In the genomic region with DNA sequence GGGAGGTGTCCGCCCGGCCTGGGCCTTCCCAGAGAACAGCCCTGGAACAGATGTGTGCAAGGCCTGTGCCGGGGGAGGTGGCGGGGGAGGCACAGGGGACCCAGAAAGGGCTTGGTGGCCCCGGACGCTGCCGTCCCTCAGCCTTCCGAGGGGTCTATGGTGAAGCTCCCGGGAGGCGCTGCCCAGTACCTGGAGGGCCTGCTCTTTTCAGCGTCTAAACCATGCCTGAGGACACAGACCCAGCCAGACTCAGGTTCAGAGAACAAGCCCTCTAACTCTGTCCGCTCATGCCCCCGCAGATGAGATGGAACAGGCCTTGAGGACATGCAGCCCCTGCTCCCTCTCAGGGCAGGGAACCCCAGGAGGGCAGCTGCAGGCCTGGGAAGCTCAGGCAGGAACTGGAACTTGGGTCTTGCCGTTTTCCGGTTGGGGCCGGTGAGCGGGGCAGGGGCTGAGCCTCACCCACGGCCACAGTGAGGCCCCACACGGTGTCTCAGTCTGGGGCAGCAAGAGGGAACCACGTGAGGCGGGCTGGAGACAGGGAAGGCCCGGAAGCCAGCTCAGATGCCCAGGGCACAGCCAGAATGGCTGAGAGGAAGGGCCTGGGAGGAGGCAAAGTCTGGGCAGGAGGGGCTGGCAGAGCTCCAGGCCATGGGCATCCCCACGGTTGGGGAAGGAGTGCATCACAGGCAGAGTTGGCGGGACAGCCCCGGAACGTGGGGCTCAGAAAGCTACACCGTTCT, we compare ENCODE assay signal across 2 cellular contexts.
TF ChIP-seq lines count a peak whose summit lies in the region.

No MANE protein-coding gene starts in this region.

TF ChIP-seq in SK-N-SH, 30 proteins besides CTCF, POLR2A, EP300 and RAD21:
- TF ChIP-seq, protein P1, sequence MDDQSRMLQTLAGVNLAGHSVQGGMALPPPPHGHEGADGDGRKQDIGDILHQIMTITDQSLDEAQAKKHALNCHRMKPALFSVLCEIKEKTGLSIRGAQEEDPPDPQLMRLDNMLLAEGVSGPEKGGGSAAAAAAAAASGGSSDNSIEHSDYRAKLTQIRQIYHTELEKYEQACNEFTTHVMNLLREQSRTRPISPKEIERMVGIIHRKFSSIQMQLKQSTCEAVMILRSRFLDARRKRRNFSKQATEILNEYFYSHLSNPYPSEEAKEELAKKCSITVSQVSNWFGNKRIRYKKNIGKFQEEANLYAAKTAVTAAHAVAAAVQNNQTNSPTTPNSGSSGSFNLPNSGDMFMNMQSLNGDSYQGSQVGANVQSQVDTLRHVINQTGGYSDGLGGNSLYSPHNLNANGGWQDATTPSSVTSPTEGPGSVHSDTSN (IDR thresholded peaks at IDR 0.05) = peak; percentile 55; the same call in 1 of the 2 replicates
- no peak for TF ChIP-seq NRF1 (IDR thresholded peaks at IDR 0.05; ENCODE audit: low read depth, low read length)
- TF ChIP-seq FOXM1 (IDR thresholded peaks at IDR 0.05; ENCODE audit: low read depth) = no peak
- no peak for TF ChIP-seq EZH2phosphoT487 (IDR thresholded peaks at IDR 0.05; ENCODE audit: borderline replicate concordance, low read depth)
- TF ChIP-seq POLR2AphosphoS5 (IDR thresholded peaks at IDR 0.05; ENCODE audit: low read depth, low read length) = peak; percentile 59
- peak; percentile 56; the same call in 1 of the 2 replicates for TF ChIP-seq SIN3A (IDR thresholded peaks at IDR 0.05; ENCODE audit: borderline replicate concordance, low read depth, low read length)
- TF ChIP-seq SMC3 (IDR thresholded peaks at IDR 0.05; ENCODE audit: low read depth, low read length) = no peak
- TF ChIP-seq, protein P2, sequence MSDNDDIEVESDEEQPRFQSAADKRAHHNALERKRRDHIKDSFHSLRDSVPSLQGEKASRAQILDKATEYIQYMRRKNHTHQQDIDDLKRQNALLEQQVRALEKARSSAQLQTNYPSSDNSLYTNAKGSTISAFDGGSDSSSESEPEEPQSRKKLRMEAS (IDR thresholded peaks at IDR 0.05; ENCODE audit: low read depth) = peak; percentile 89
- TF ChIP-seq YY1 (IDR thresholded peaks at IDR 0.05; ENCODE audit: low read depth) = no peak
- TF ChIP-seq, protein P3, sequence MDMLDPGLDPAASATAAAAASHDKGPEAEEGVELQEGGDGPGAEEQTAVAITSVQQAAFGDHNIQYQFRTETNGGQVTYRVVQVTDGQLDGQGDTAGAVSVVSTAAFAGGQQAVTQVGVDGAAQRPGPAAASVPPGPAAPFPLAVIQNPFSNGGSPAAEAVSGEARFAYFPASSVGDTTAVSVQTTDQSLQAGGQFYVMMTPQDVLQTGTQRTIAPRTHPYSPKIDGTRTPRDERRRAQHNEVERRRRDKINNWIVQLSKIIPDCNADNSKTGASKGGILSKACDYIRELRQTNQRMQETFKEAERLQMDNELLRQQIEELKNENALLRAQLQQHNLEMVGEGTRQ (IDR thresholded peaks at IDR 0.05; ENCODE audit: borderline replicate concordance, low read depth, low read length) = no peak
- peak; percentile 34; the same call in 1 of the 2 replicates for TF ChIP-seq GABPA (IDR thresholded peaks at IDR 0.05; ENCODE audit: low read depth)
- peak; percentile 83 for TF ChIP-seq NFIC (IDR thresholded peaks at IDR 0.05; ENCODE audit: borderline replicate concordance)
- TF ChIP-seq FOSL2 (IDR thresholded peaks at IDR 0.05; ENCODE audit: borderline replicate concordance, low read depth) = peak; percentile 13; the same call in 1 of the 2 replicates
- TF ChIP-seq, protein P4, sequence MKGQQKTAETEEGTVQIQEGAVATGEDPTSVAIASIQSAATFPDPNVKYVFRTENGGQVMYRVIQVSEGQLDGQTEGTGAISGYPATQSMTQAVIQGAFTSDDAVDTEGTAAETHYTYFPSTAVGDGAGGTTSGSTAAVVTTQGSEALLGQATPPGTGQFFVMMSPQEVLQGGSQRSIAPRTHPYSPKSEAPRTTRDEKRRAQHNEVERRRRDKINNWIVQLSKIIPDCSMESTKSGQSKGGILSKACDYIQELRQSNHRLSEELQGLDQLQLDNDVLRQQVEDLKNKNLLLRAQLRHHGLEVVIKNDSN (IDR thresholded peaks at IDR 0.05; ENCODE audit: borderline replicate concordance, low read depth) = peak; percentile 83
- peak; percentile 52; the same call in 1 of the 2 replicates for TF ChIP-seq ELF1 (IDR thresholded peaks at IDR 0.05)
TF ChIP-seq in SK-N-SH: peak in this region for 9.

TF ChIP-seq in HepG2, 621 proteins besides CTCF, POLR2A, EP300 and RAD21 (continues in another document):
- TF ChIP-seq TBX3 (IDR thresholded peaks at IDR 0.05; ENCODE audit: borderline replicate concordance) = no peak
- no peak; the same call in 1 of the 2 replicates for TF ChIP-seq ZNF383 (CRISPR knock-in tag; IDR thresholded peaks at IDR 0.05; ENCODE audit: borderline replicate concordance)
- TF ChIP-seq ARNT (IDR thresholded peaks at IDR 0.05) = no peak
- no peak for TF ChIP-seq SPEN (CRISPR knock-in tag; IDR thresholded peaks at IDR 0.05; ENCODE audit: low read depth)
- TF ChIP-seq RBM39 (IDR thresholded peaks at IDR 0.05; ENCODE audit: low read depth, low read length, poor library complexity, severe bottlenecking) = peak; percentile 89
- TF ChIP-seq, protein P5, sequence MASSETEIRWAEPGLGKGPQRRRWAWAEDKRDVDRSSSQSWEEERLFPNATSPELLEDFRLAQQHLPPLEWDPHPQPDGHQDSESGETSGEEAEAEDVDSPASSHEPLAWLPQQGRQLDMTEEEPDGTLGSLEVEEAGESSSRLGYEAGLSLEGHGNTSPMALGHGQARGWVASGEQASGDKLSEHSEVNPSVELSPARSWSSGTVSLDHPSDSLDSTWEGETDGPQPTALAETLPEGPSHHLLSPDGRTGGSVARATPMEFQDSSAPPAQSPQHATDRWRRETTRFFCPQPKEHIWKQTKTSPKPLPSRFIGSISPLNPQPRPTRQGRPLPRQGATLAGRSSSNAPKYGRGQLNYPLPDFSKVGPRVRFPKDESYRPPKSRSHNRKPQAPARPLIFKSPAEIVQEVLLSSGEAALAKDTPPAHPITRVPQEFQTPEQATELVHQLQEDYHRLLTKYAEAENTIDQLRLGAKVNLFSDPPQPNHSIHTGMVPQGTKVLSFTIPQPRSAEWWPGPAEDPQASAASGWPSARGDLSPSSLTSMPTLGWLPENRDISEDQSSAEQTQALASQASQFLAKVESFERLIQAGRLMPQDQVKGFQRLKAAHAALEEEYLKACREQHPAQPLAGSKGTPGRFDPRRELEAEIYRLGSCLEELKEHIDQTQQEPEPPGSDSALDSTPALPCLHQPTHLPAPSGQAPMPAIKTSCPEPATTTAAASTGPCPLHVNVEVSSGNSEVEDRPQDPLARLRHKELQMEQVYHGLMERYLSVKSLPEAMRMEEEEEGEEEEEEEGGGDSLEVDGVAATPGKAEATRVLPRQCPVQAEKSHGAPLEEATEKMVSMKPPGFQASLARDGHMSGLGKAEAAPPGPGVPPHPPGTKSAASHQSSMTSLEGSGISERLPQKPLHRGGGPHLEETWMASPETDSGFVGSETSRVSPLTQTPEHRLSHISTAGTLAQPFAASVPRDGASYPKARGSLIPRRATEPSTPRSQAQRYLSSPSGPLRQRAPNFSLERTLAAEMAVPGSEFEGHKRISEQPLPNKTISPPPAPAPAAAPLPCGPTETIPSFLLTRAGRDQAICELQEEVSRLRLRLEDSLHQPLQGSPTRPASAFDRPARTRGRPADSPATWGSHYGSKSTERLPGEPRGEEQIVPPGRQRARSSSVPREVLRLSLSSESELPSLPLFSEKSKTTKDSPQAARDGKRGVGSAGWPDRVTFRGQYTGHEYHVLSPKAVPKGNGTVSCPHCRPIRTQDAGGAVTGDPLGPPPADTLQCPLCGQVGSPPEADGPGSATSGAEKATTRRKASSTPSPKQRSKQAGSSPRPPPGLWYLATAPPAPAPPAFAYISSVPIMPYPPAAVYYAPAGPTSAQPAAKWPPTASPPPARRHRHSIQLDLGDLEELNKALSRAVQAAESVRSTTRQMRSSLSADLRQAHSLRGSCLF (CRISPR knock-in tag; IDR thresholded peaks at IDR 0.05; ENCODE audit: borderline replicate concordance) = 0 out of 2 replicates have a peak, but pooled peaks have one; percentile 21
- TF ChIP-seq NCOR1 (IDR thresholded peaks at IDR 0.05; ENCODE audit: borderline replicate concordance, low read length) = 0 out of 2 replicates have a peak, but pooled peaks have one; percentile 32
- TF ChIP-seq MAFF (IDR thresholded peaks at IDR 0.05; ENCODE audit: low read depth, low read length) = no peak
- no peak for TF ChIP-seq ZNF75D (CRISPR knock-in tag; IDR thresholded peaks at IDR 0.05; ENCODE audit: borderline replicate concordance)
- peak; percentile 19; the same call in 1 of the 2 replicates for TF ChIP-seq PRMT3 (CRISPR knock-in tag; IDR thresholded peaks at IDR 0.05; ENCODE audit: borderline replicate concordance, low read depth)
- no peak for TF ChIP-seq ZSCAN31 (CRISPR knock-in tag; IDR thresholded peaks at IDR 0.05; ENCODE audit: low read depth)
- TF ChIP-seq PCBP1 (IDR thresholded peaks at IDR 0.05; ENCODE audit: borderline replicate concordance, low read depth, low read length) = peak; percentile 8; the same call in 1 of the 2 replicates
- TF ChIP-seq NFE2 (CRISPR knock-in tag; IDR thresholded peaks at IDR 0.05) = no peak
- TF ChIP-seq, protein P6, sequence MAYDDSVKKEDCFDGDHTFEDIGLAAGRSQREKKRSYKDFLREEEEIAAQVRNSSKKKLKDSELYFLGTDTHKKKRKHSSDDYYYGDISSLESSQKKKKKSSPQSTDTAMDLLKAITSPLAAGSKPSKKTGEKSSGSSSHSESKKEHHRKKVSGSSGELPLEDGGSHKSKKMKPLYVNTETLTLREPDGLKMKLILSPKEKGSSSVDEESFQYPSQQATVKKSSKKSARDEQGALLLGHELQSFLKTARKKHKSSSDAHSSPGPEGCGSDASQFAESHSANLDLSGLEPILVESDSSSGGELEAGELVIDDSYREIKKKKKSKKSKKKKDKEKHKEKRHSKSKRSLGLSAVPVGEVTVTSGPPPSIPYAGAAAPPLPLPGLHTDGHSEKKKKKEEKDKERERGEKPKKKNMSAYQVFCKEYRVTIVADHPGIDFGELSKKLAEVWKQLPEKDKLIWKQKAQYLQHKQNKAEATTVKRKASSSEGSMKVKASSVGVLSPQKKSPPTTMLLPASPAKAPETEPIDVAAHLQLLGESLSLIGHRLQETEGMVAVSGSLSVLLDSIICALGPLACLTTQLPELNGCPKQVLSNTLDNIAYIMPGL (CRISPR knock-in tag; IDR thresholded peaks at IDR 0.05; ENCODE audit: borderline replicate concordance in 1 of 2, low read depth in 1 of 2) = peak; percentile 31 to 40
- no peak for TF ChIP-seq FOXA1 (IDR thresholded peaks at IDR 0.05)
- TF ChIP-seq FOXA1 (CRISPR knock-in tag; IDR thresholded peaks at IDR 0.05) = peak; percentile 43; the same call in 1 of the 2 replicates
- TF ChIP-seq, protein P7, sequence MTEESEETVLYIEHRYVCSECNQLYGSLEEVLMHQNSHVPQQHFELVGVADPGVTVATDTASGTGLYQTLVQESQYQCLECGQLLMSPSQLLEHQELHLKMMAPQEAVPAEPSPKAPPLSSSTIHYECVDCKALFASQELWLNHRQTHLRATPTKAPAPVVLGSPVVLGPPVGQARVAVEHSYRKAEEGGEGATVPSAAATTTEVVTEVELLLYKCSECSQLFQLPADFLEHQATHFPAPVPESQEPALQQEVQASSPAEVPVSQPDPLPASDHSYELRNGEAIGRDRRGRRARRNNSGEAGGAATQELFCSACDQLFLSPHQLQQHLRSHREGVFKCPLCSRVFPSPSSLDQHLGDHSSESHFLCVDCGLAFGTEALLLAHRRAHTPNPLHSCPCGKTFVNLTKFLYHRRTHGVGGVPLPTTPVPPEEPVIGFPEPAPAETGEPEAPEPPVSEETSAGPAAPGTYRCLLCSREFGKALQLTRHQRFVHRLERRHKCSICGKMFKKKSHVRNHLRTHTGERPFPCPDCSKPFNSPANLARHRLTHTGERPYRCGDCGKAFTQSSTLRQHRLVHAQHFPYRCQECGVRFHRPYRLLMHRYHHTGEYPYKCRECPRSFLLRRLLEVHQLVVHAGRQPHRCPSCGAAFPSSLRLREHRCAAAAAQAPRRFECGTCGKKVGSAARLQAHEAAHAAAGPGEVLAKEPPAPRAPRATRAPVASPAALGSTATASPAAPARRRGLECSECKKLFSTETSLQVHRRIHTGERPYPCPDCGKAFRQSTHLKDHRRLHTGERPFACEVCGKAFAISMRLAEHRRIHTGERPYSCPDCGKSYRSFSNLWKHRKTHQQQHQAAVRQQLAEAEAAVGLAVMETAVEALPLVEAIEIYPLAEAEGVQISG (CRISPR knock-in tag; IDR thresholded peaks at IDR 0.05) = peak; percentile 51
- TF ChIP-seq NR1H2 (CRISPR knock-in tag; IDR thresholded peaks at IDR 0.05; ENCODE audit: borderline replicate concordance, low read depth) = 0 out of 2 replicates have a peak, but pooled peaks have one; percentile 11
- peak; percentile 57; the same call in 1 of the 2 replicates for TF ChIP-seq ZNF274 (CRISPR knock-in tag; IDR thresholded peaks at IDR 0.05)
- TF ChIP-seq REPIN1 (CRISPR knock-in tag; IDR thresholded peaks at IDR 0.05; ENCODE audit: borderline replicate concordance, low read depth) = no peak; the same call in 1 of the 2 replicates
- TF ChIP-seq ZNF7 (CRISPR knock-in tag; IDR thresholded peaks at IDR 0.05) = peak; percentile 10; the same call in 1 of the 2 replicates
- TF ChIP-seq ZNF207 (IDR thresholded peaks at IDR 0.05; ENCODE audit: borderline replicate concordance) = no peak
- TF ChIP-seq TP53 (CRISPR knock-in tag; conservative IDR thresholded peaks at IDR 0.05) = peak; percentile 85; the same call in 1 of the 2 replicates
- TF ChIP-seq, protein P8, sequence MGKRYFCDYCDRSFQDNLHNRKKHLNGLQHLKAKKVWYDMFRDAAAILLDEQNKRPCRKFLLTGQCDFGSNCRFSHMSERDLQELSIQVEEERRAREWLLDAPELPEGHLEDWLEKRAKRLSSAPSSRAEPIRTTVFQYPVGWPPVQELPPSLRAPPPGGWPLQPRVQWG (CRISPR knock-in tag; IDR thresholded peaks at IDR 0.05; ENCODE audit: borderline replicate concordance, low read depth) = 0 out of 2 replicates have a peak, but pooled peaks have one; percentile 76
- TF ChIP-seq GZF1 (CRISPR knock-in tag; IDR thresholded peaks at IDR 0.05) = no peak
- TF ChIP-seq ZNF775 (CRISPR knock-in tag; IDR thresholded peaks at IDR 0.05; ENCODE audit: borderline replicate concordance) = no peak
- TF ChIP-seq, protein P9, sequence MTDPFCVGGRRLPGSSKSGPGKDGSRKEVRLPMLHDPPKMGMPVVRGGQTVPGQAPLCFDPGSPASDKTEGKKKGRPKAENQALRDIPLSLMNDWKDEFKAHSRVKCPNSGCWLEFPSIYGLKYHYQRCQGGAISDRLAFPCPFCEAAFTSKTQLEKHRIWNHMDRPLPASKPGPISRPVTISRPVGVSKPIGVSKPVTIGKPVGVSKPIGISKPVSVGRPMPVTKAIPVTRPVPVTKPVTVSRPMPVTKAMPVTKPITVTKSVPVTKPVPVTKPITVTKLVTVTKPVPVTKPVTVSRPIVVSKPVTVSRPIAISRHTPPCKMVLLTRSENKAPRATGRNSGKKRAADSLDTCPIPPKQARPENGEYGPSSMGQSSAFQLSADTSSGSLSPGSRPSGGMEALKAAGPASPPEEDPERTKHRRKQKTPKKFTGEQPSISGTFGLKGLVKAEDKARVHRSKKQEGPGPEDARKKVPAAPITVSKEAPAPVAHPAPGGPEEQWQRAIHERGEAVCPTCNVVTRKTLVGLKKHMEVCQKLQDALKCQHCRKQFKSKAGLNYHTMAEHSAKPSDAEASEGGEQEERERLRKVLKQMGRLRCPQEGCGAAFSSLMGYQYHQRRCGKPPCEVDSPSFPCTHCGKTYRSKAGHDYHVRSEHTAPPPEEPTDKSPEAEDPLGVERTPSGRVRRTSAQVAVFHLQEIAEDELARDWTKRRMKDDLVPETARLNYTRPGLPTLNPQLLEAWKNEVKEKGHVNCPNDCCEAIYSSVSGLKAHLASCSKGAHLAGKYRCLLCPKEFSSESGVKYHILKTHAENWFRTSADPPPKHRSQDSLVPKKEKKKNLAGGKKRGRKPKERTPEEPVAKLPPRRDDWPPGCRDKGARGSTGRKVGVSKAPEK (CRISPR knock-in tag; IDR thresholded peaks at IDR 0.05; ENCODE audit: borderline replicate concordance) = no peak
